ENCODE assay signal across 24 cellular contexts in genomic region chr2:241189856-241190201, GRCh38. TPM values are rescaled to one million over a fixed set of nuclear protein-coding genes. Genes with fewer than 3 reads are reported as not detected.
DNase-seq lines count a peak whose midpoint lies in the region; ATAC-seq, FAIRE-seq and TF ChIP-seq lines count a peak whose summit lies in the region.
"Had no signal": no experiment of that assay in that cellular context is flagged by ENCODE, and none has a peak within 500 bp of the region (broad histone marks: within the 10 kb centered on the region; RNA-seq: fewer than 3 reads in every experiment).

No MANE protein-coding gene starts in this region.

- H3K4me2 ChIP-seq in HepG2 (ENCODE audit: low read depth, low read length) = peak overlapping the region; percentile 70; the same call in 1 of the 2 replicates
- H3K4me2 ChIP-seq: KMS-11 had no signal

- no peak for FAIRE-seq in HepG2 (lab: Jason Lieb, UNC)
- FAIRE-seq: GM12892 had no signal

- H3K4me1 ChIP-seq in RWPE2 (ENCODE audit: insufficient read depth, poor library complexity, severe bottlenecking) (no peaks in the 10 kb centered on the region), HepG2 (ENCODE audit: insufficient read depth, low read length) (peaks cover 23% of the 10 kb centered on the region), transverse colon (peaks cover 0 to 3% (median 0%) of the 10 kb centered on the region in 4 donors)
- H3K4me1 ChIP-seq: HAP-1 had no signal

- H3K79me2 ChIP-seq in HepG2 (ENCODE audit: insufficient read depth, low read length) = no peaks in the 10 kb centered on the region

- DNase-seq in Right ventricle myocardium superior = peak; percentile 10
- no peak for DNase-seq in left ventricle myocardium superior
- DNase-seq in RWPE2 (ENCODE audit: low spot score) = peak; percentile 57
- no peak for DNase-seq in HepG2 (ENCODE audit: low spot score)
- DNase-seq in transverse colon = no peak
- no peak for DNase-seq in T-helper 9 cell
- no peak for DNase-seq in iPS-NIHi11 (ENCODE audit: low spot score)
- DNase-seq in NOMO-1 treated with dmso at 0.1 percent for 144 hours (lab: John Stamatoyannopoulos, UW; ENCODE audit: unreplicated experiment) = no peak
- DNase-seq: Calu3; DMS153; DND-41; HFFc6; MM.1S; NCI-H2029; NCI-H446 treated with DMSO at 0.1 percent for 48 hours; NCI-H82; NK-92 treated with Interleukin-12 subunit alpha and Interleukin-12 subunit beta, amount 100 ng/mL, for 24 hours; SIG-M5 had no signal

- TF ChIP-seq POLR2A in HepG2 (IDR thresholded peaks at IDR 0.05; ENCODE audit: insufficient read depth in 1 of 2, low read depth in 2 of 2, low read length in 2 of 2) (no peak), transverse colon (IDR thresholded peaks at IDR 0.05) (no peak)

- in situ Hi-C loops in HepG2 (cut with HindIII; ENCODE audit: extremely low pct_ligation_motif_present, low pct_unique_long_range_greater_than_20kb) = no loop called here
- in situ Hi-C loops in transverse colon (cut with MboI; ENCODE audit: low pct_ligation_motif_present in 1 of 4, low pct_unique_long_range_greater_than_20kb in 1 of 4, low sequenced_read_pairs in 3 of 4) = no loop called here

- TF ChIP-seq CTCF in RWPE2 (IDR thresholded peaks at IDR 0.05; ENCODE audit: poor library complexity, severe bottlenecking) = no peak
- no peak for TF ChIP-seq CTCF in HepG2 (CRISPR knock-in tag; IDR thresholded peaks at IDR 0.05)
- no peak for TF ChIP-seq CTCF in transverse colon (IDR thresholded peaks at IDR 0.05)

- H3K27me3 ChIP-seq in RWPE2 (ENCODE audit: insufficient read depth, poor library complexity, severe bottlenecking) (no peaks in the 10 kb centered on the region), HepG2 (ENCODE audit: control insufficient read depth in 1 of 2, insufficient read depth in 2 of 2, low read length in 2 of 2) (peaks cover 8 to 48% of the 10 kb centered on the region in 2 experiments), transverse colon (no peaks in the 10 kb centered on the region)

- H3K9ac ChIP-seq in HepG2 (ENCODE audit: insufficient read depth, low read depth, low read length) = no peak overlapping the region
- H3K9ac ChIP-seq: KMS-11 had no signal

- no peak overlapping the region for H3K4me3 ChIP-seq in RWPE2 (ENCODE audit: severe bottlenecking)
- no peak overlapping the region for H3K4me3 ChIP-seq in HepG2 (replicated peaks in 1 of 3; ENCODE audit: insufficient read depth in 1 of 3, low read depth in 2 of 3, low read length in 3 of 3)
- no peak overlapping the region for H3K4me3 ChIP-seq in transverse colon
- H3K4me3 ChIP-seq: HAP-1, SK-N-MC had no signal

- intact Hi-C loops in Right ventricle myocardium superior (cut with DNase I) (no loop called here), left ventricle myocardium superior (cut with micrococcal nuclease) (no loop called here), HepG2 (cut with micrococcal nuclease; ENCODE audit: unreplicated experiment) (no loop called here), transverse colon (cut with DNase I; ENCODE audit: low total_unique reads) (no loop called here)

- ATAC-seq in Right ventricle myocardium superior (ENCODE audit: poor library complexity) = no peak
- ATAC-seq in left ventricle myocardium superior = no peak
- ATAC-seq in RWPE2 (ENCODE audit: low read depth) = no peak
- ATAC-seq in HepG2 = peak; percentile 35

- WGBS in HepG2 (ENCODE audit: low lambda C conversion rate) = 60% methylated on average over 1 of the region's 15 CpGs
- WGBS in transverse colon (ENCODE audit: low coverage in 1 of 2), 2 donors = 83% methylated on average over 14 of the region's 15 CpGs; no CpG with 5 or more reads in 1 of the 2 donors

- no peaks in the 10 kb centered on the region for H3K36me3 ChIP-seq in RWPE2 (ENCODE audit: low read depth)
- no peaks in the 10 kb centered on the region for H3K36me3 ChIP-seq in HepG2 (replicated peaks in 1 of 2; ENCODE audit: control insufficient read depth in 1 of 2, insufficient read depth in 2 of 2, low read length in 2 of 2)
- H3K36me3 ChIP-seq in transverse colon = no peaks in the 10 kb centered on the region
- H3K36me3 ChIP-seq: HAP-1 had no signal

- no peak for TF ChIP-seq EP300 in HepG2 (IDR thresholded peaks at IDR 0.05; ENCODE audit: low read depth in 2 of 2, low read length in 2 of 2)
- TF ChIP-seq EP300 in HepG2 (CRISPR knock-in tag; IDR thresholded peaks at IDR 0.05; ENCODE audit: borderline replicate concordance) = no peak
- TF ChIP-seq EP300 in transverse colon (IDR thresholded peaks at IDR 0.05; ENCODE audit: low read depth) = no peak

- H2AFZ ChIP-seq in HepG2 (ENCODE audit: low read length) = no peak overlapping the region

- CTCF ChIA-PET in HepG2 (lab: Yijun Ruan, JAX; ENCODE audit: low intra/inter-chr PET ratio, low total read pairs) = no interaction called here

- H3K27ac ChIP-seq in RWPE2 (ENCODE audit: poor library complexity, severe bottlenecking) (no peak overlapping the region), HepG2 (ENCODE audit: extremely low read length, insufficient read depth, low read length) (no peak overlapping the region), transverse colon (peak overlapping the region in 3 of 4 donors; percentile 32 to 78 (median 43))
- H3K27ac ChIP-seq: KMS-11, RWPE1, SK-N-MC had no signal

- BruUV-seq in HepG2 (replicated peaks; lab: Mats Ljungman, UMichigan) = no TSS peak

- POLR2A ChIA-PET in HepG2 (lab: Yijun Ruan, JAX) = no interaction called here

- no peaks in the 10 kb centered on the region for H4K20me1 ChIP-seq in HepG2 (ENCODE audit: insufficient read depth, low read length)

- H3K9me3 ChIP-seq in RWPE2 (ENCODE audit: severe bottlenecking) = no peaks in the 10 kb centered on the region
- H3K9me3 ChIP-seq in HepG2 (ENCODE audit: low read length) = no peaks in the 10 kb centered on the region
- no peaks in the 10 kb centered on the region for H3K9me3 ChIP-seq in transverse colon
- H3K9me3 ChIP-seq: HAP-1 had no signal

- TF ChIP-seq RAD21 in HepG2 (CRISPR knock-in tag; IDR thresholded peaks at IDR 0.05) = no peak

RNA-seq across cellular contexts. Expression of gene ANO7, which starts 1.4 kb away (rescaled TPM):
- total RNA-seq in Right ventricle myocardium superior = 0.35 TPM
- total RNA-seq in left ventricle myocardium superior = 1.1 TPM
- 3.7 and 4.9 TPM in 2 replicates for total RNA-seq in HepG2 (2016; rRNA removed; fragmentation: Illumina TruSeq; extraction: Trizol)
- 1.7 and 1.9 TPM in 2 replicates for total RNA-seq in HepG2 (2016; cell fraction: cytosol; rRNA removed; fragmentation: Illumina TruSeq; extraction: Trizol; ENCODE audit: low read depth)
- total RNA-seq in HepG2 (2016; cell fraction: insoluble cytoplasmic fraction; rRNA removed; fragmentation: Illumina TruSeq; extraction: Trizol) = 2.9 and 5.5 TPM in 2 replicates
- 3.2 and 4.1 TPM in 2 replicates for total RNA-seq in HepG2 (2016; cell fraction: membrane; rRNA removed; fragmentation: Illumina TruSeq; extraction: Trizol)
- total RNA-seq in HepG2 (2016; cell fraction: nucleus; rRNA removed; fragmentation: Illumina TruSeq; extraction: Trizol) = 4.7 and 5.1 TPM in 2 replicates
- 4.1 and 4.9 TPM in 2 replicates for polyA plus RNA-seq in HepG2 (2011; rRNA removed)
- polyA plus RNA-seq in HepG2 (2011; cell fraction: cytosol; rRNA removed) = 2.9 and 3.9 TPM in 2 replicates
- polyA plus RNA-seq in HepG2 (2011; cell fraction: nucleus; rRNA removed) = 29.8 and 33.6 TPM in 2 replicates
- 8.8 and 10.8 TPM in 2 replicates for polyA plus RNA-seq in HepG2 (2012)
- 3.3 and 3.8 TPM in 2 replicates for polyA plus RNA-seq in HepG2 (2016; cell fraction: cytosol; fragmentation: Illumina TruSeq; extraction: Trizol; ENCODE audit: low read depth)
- 7.5 and 11.5 TPM in 2 replicates for polyA plus RNA-seq in HepG2 (2016; cell fraction: insoluble cytoplasmic fraction; fragmentation: Illumina TruSeq; extraction: Trizol; ENCODE audit: low read depth)
- 7.5 and 8.6 TPM in 2 replicates for polyA plus RNA-seq in HepG2 (2016; cell fraction: membrane; fragmentation: Illumina TruSeq; extraction: Trizol; ENCODE audit: low read depth)
- 14.9 and 15.8 TPM in 2 replicates for polyA plus RNA-seq in HepG2 (2016; cell fraction: nucleus; fragmentation: Illumina TruSeq; extraction: Trizol; ENCODE audit: insufficient read depth, low read depth)
- 1.1 and 16.7 TPM in 2 replicates for polyA minus RNA-seq in HepG2 (2011; rRNA and poly(A)+ RNA removed; ENCODE audit: low replicate concordance)
- polyA minus RNA-seq in HepG2 (2011; cell fraction: cytosol; rRNA and poly(A)+ RNA removed) = 5.1 and 8.4 TPM in 2 replicates
- polyA minus RNA-seq in HepG2 (2011; cell fraction: nucleus; rRNA and poly(A)+ RNA removed) = 13.8 and 18.4 TPM in 2 replicates
- total RNA-seq in transverse colon = 100 to 1,000 TPM in 1 of 4 donors, 10 to 100 TPM in 3; 37.2 to 202 (median 71.0) TPM
- polyA plus RNA-seq: IgD-negative memory B cell had no signal

RNA-seq across cellular contexts. Expression of gene PPP1R7, which starts 39.6 kb away (rescaled TPM):
- total RNA-seq in Right ventricle myocardium superior (66.0 TPM), left ventricle myocardium superior (70.3 TPM), HepG2 (2016; rRNA removed; fragmentation: Illumina TruSeq; extraction: Trizol) (67.9 and 77.2 TPM in 2 replicates), transverse colon (10 to 100 TPM; 10.8 to 84.2 (median 46.5) TPM)
- total RNA-seq in HepG2 (2016; cell fraction: cytosol; rRNA removed; fragmentation: Illumina TruSeq; extraction: Trizol; ENCODE audit: low read depth) = 27.7 and 40.5 TPM in 2 replicates
- 78.8 and 81.3 TPM in 2 replicates for total RNA-seq in HepG2 (2016; cell fraction: insoluble cytoplasmic fraction; rRNA removed; fragmentation: Illumina TruSeq; extraction: Trizol)
- 33.9 and 34.7 TPM in 2 replicates for total RNA-seq in HepG2 (2016; cell fraction: membrane; rRNA removed; fragmentation: Illumina TruSeq; extraction: Trizol)
- total RNA-seq in HepG2 (2016; cell fraction: nucleus; rRNA removed; fragmentation: Illumina TruSeq; extraction: Trizol) = 31.6 and 35.8 TPM in 2 replicates
- polyA plus RNA-seq in HepG2 (2011; rRNA removed) = 27.4 and 33.3 TPM in 2 replicates
- 19.4 and 25.1 TPM in 2 replicates for polyA plus RNA-seq in HepG2 (2011; cell fraction: cytosol; rRNA removed)
- polyA plus RNA-seq in HepG2 (2011; cell fraction: nucleus; rRNA removed) = 14.7 and 16.8 TPM in 2 replicates
- 43.0 and 56.8 TPM in 2 replicates for polyA plus RNA-seq in HepG2 (2012)
- 29.9 and 37.7 TPM in 2 replicates for polyA plus RNA-seq in HepG2 (2016; cell fraction: cytosol; fragmentation: Illumina TruSeq; extraction: Trizol; ENCODE audit: low read depth)
- polyA plus RNA-seq in HepG2 (2016; cell fraction: insoluble cytoplasmic fraction; fragmentation: Illumina TruSeq; extraction: Trizol; ENCODE audit: low read depth) = 99.4 and 106 TPM in 2 replicates
- 34.4 and 34.7 TPM in 2 replicates for polyA plus RNA-seq in HepG2 (2016; cell fraction: membrane; fragmentation: Illumina TruSeq; extraction: Trizol; ENCODE audit: low read depth)
- polyA plus RNA-seq in HepG2 (2016; cell fraction: nucleus; fragmentation: Illumina TruSeq; extraction: Trizol; ENCODE audit: insufficient read depth, low read depth) = 52.8 and 60.1 TPM in 2 replicates
- polyA minus RNA-seq in HepG2 (2011; rRNA and poly(A)+ RNA removed; ENCODE audit: low replicate concordance) = 22.5 and 25.7 TPM in 2 replicates
- polyA minus RNA-seq in HepG2 (2011; cell fraction: cytosol; rRNA and poly(A)+ RNA removed) = 18.4 and 24.7 TPM in 2 replicates
- polyA minus RNA-seq in HepG2 (2011; cell fraction: nucleus; rRNA and poly(A)+ RNA removed) = 24.0 and 27.0 TPM in 2 replicates

RNA-seq across cellular contexts. Expression of gene PASK, which starts 40.6 kb away (rescaled TPM):
- total RNA-seq in Right ventricle myocardium superior = 3.2 TPM
- total RNA-seq in left ventricle myocardium superior = 3.4 TPM
- total RNA-seq in HepG2 (2016; rRNA removed; fragmentation: Illumina TruSeq; extraction: Trizol) = 16.0 and 17.0 TPM in 2 replicates
- 18.0 and 28.0 TPM in 2 replicates for total RNA-seq in HepG2 (2016; cell fraction: cytosol; rRNA removed; fragmentation: Illumina TruSeq; extraction: Trizol; ENCODE audit: low read depth)
- 14.4 and 17.9 TPM in 2 replicates for total RNA-seq in HepG2 (2016; cell fraction: insoluble cytoplasmic fraction; rRNA removed; fragmentation: Illumina TruSeq; extraction: Trizol)
- total RNA-seq in HepG2 (2016; cell fraction: membrane; rRNA removed; fragmentation: Illumina TruSeq; extraction: Trizol) = 5.9 and 7.8 TPM in 2 replicates
- total RNA-seq in HepG2 (2016; cell fraction: nucleus; rRNA removed; fragmentation: Illumina TruSeq; extraction: Trizol) = 22.6 and 27.5 TPM in 2 replicates
- 6.9 and 7.1 TPM in 2 replicates for polyA plus RNA-seq in HepG2 (2011; rRNA removed)
- 2.1 and 4.1 TPM in 2 replicates for polyA plus RNA-seq in HepG2 (2011; cell fraction: cytosol; rRNA removed)
- polyA plus RNA-seq in HepG2 (2011; cell fraction: nucleus; rRNA removed) = 36.3 and 40.3 TPM in 2 replicates
- 6.8 and 9.6 TPM in 2 replicates for polyA plus RNA-seq in HepG2 (2012)
- 0.79 and 1.0 TPM in 2 replicates for polyA plus RNA-seq in HepG2 (2016; cell fraction: cytosol; fragmentation: Illumina TruSeq; extraction: Trizol; ENCODE audit: low read depth)
- 9.2 and 11.1 TPM in 2 replicates for polyA plus RNA-seq in HepG2 (2016; cell fraction: insoluble cytoplasmic fraction; fragmentation: Illumina TruSeq; extraction: Trizol; ENCODE audit: low read depth)
- 1.7 and 2.3 TPM in 2 replicates for polyA plus RNA-seq in HepG2 (2016; cell fraction: membrane; fragmentation: Illumina TruSeq; extraction: Trizol; ENCODE audit: low read depth)
- polyA plus RNA-seq in HepG2 (2016; cell fraction: nucleus; fragmentation: Illumina TruSeq; extraction: Trizol; ENCODE audit: insufficient read depth, low read depth) = 79.4 and 83.7 TPM in 2 replicates
- 28.2 and 32.5 TPM in 2 replicates for polyA minus RNA-seq in HepG2 (2011; rRNA and poly(A)+ RNA removed; ENCODE audit: low replicate concordance)
- 3.7 and 15.6 TPM in 2 replicates for polyA minus RNA-seq in HepG2 (2011; cell fraction: cytosol; rRNA and poly(A)+ RNA removed)
- 10.7 and 14.4 TPM in 2 replicates for polyA minus RNA-seq in HepG2 (2011; cell fraction: nucleus; rRNA and poly(A)+ RNA removed)
- 10 to 100 TPM in 2 of 4 donors, 1 to 10 TPM in 2; 7.0 to 35.2 (median 19.1) TPM for total RNA-seq in transverse colon

Comparison
In these comparisons a context has a peak if more than half of its experiments do, and no peak if none do; other contexts are left out.
1. DNase-seq: peak in Right ventricle myocardium superior (single experiment) and RWPE2 (single experiment); none in left ventricle myocardium superior (single experiment), HepG2 (single experiment), transverse colon (single experiment), T-helper 9 cell (single experiment), iPS-NIHi11 (single experiment) and NOMO-1 treated with dmso at 0.1 percent for 144 hours (single experiment).
2. H3K27ac ChIP-seq: peak in transverse colon (3 of 4); none in RWPE2 (single experiment) and HepG2 (single experiment).
3. RNA of gene ANO7, which starts 1.4 kb away (total RNA-seq): 37.2 to 202 TPM in transverse colon; 1.7 to 5.5 TPM in HepG2, 1.1 TPM in left ventricle myocardium superior (single experiment) and 0.35 TPM in Right ventricle myocardium superior (single experiment); every median in the first group is over 4 times any median in the second.